8 cellular contexts compared by ENCODE assay signal in genomic region chr11:33735166-33735425, GRCh38. TPM values are rescaled to one million over a fixed set of nuclear protein-coding genes. Genes with fewer than 3 reads are reported as not detected.
A peak's percentile ranks its signal among the peaks of the same experiment; 100 is the strongest.
DNase-seq lines count a peak whose midpoint lies in the region; ATAC-seq and TF ChIP-seq lines count a peak whose summit lies in the region.

No MANE protein-coding gene starts in this region.

- TF ChIP-seq CTCF in OCI-LY1 (IDR thresholded peaks at IDR 0.05; ENCODE audit: low read length) = no peak
- TF ChIP-seq CTCF in endothelial cell (IDR thresholded peaks at IDR 0.05; ENCODE audit: unreplicated experiment) = no peak
- TF ChIP-seq CTCF in osteoblast (IDR thresholded peaks at IDR 0.05; ENCODE audit: extremely low read depth, low read depth, low read length) = no peak

- H3K36me3 ChIP-seq in OCI-LY1 (ENCODE audit: insufficient read depth, low read length) (peaks cover 15% of the 10 kb centered on the region), osteoblast (ENCODE audit: insufficient read depth, low read length) (peaks cover 39% of the 10 kb centered on the region)

- H3K4me3 ChIP-seq in OCI-LY1 (ENCODE audit: low read depth, low read length, poor library complexity, severe bottlenecking) (peak overlapping the region; percentile 72), osteoblast (ENCODE audit: insufficient read depth, low read length) (peak overlapping the region; percentile 93)

- peak overlapping the region; percentile 83 for H3K4me2 ChIP-seq in OCI-LY1 (ENCODE audit: low read length)
- H3K4me2 ChIP-seq in osteoblast (ENCODE audit: insufficient read depth, low read length) = peak overlapping the region; percentile 95

- peak overlapping the region; percentile 81 for H3K4me3 Mint-ChIP-seq in activated T-cell treated with anti-CD3 and anti-CD28 coated beads, Interleukin-2, amount 50 U/mL, for 24 hours
- peak overlapping the region; percentile 91 for H3K4me3 Mint-ChIP-seq in endothelial cell (ENCODE audit: unreplicated experiment)

- H3K36me3 Mint-ChIP-seq in activated T-cell treated with anti-CD3 and anti-CD28 coated beads, Interleukin-2, amount 50 U/mL, for 24 hours (ENCODE audit: low read depth) = peaks cover 9% of the 10 kb centered on the region
- H3K36me3 Mint-ChIP-seq in endothelial cell (ENCODE audit: low read depth, unreplicated experiment) = peaks cover 5% of the 10 kb centered on the region

- H2AFZ ChIP-seq in OCI-LY1 (ENCODE audit: low read length) = no peak overlapping the region
- H2AFZ ChIP-seq in osteoblast (ENCODE audit: low read length) = no peak overlapping the region

- H3K9me3 ChIP-seq in OCI-LY1 (ENCODE audit: low read length) (no peaks in the 10 kb centered on the region), osteoblast (ENCODE audit: low read depth, low read length) (no peaks in the 10 kb centered on the region)

- peak overlapping the region; percentile 73 for H3K9ac ChIP-seq in OCI-LY1 (ENCODE audit: low read length)

- peaks cover 21% of the 10 kb centered on the region for H3K79me2 ChIP-seq in OCI-LY1 (ENCODE audit: insufficient read depth, low read length)
- peaks cover 61% of the 10 kb centered on the region for H3K79me2 ChIP-seq in osteoblast (ENCODE audit: insufficient read depth, low read length)

- H3K27me3 Mint-ChIP-seq in activated T-cell treated with anti-CD3 and anti-CD28 coated beads, Interleukin-2, amount 50 U/mL, for 24 hours = peaks cover 11% of the 10 kb centered on the region
- H3K27me3 Mint-ChIP-seq in endothelial cell (ENCODE audit: unreplicated experiment) = no peaks in the 10 kb centered on the region

- H3K4me1 ChIP-seq in OCI-LY1 (ENCODE audit: insufficient read depth, low read length, severe bottlenecking) (peaks cover 44% of the 10 kb centered on the region), osteoblast (ENCODE audit: insufficient read depth, low read length) (peaks cover 49% of the 10 kb centered on the region)

- H3K27ac ChIP-seq in OCI-LY1 (ENCODE audit: low read depth, low read length, poor library complexity, severe bottlenecking) = peak overlapping the region; percentile 55
- peak overlapping the region; percentile 93 for H3K27ac ChIP-seq in osteoblast (ENCODE audit: low read depth, low read length)

- no peaks in the 10 kb centered on the region for H3K9me3 Mint-ChIP-seq in activated T-cell treated with anti-CD3 and anti-CD28 coated beads, Interleukin-2, amount 50 U/mL, for 24 hours
- no peaks in the 10 kb centered on the region for H3K9me3 Mint-ChIP-seq in endothelial cell (ENCODE audit: unreplicated experiment)

- H4K20me1 ChIP-seq in OCI-LY1 (ENCODE audit: insufficient read depth, low read length) (no peaks in the 10 kb centered on the region), osteoblast (ENCODE audit: insufficient read depth, low read length) (peaks cover 44% of the 10 kb centered on the region)

- DNase-seq in activated T-cell treated with anti-CD3 and anti-CD28 coated beads, Interleukin-2, amount 50 U/mL, for 24 hours = no peak
- no peak for DNase-seq in activated T-cell treated with anti-CD3 and anti-CD28 coated beads for 4 hours
- no peak for DNase-seq in endothelial cell (ENCODE audit: low spot score)
- DNase-seq in osteoblast (ENCODE audit: insufficient read length, low spot score, missing footprints) = no peak
- DNase-seq in inferior parietal cortex (ENCODE audit: extremely low spot score) = no peak

- H3F3A ChIP-seq in OCI-LY1 (ENCODE audit: insufficient read depth, low read length) = no peaks in the 10 kb centered on the region

- H3K4me1 Mint-ChIP-seq in activated T-cell treated with anti-CD3 and anti-CD28 coated beads, Interleukin-2, amount 50 U/mL, for 24 hours (ENCODE audit: low read depth) = peaks cover 50% of the 10 kb centered on the region
- H3K4me1 Mint-ChIP-seq in endothelial cell (ENCODE audit: unreplicated experiment) = peaks cover 17% of the 10 kb centered on the region

- peak overlapping the region; percentile 85 for H3K27ac Mint-ChIP-seq in activated T-cell treated with anti-CD3 and anti-CD28 coated beads, Interleukin-2, amount 50 U/mL, for 24 hours
- H3K27ac Mint-ChIP-seq in endothelial cell (ENCODE audit: unreplicated experiment) = no peak overlapping the region

- no peaks in the 10 kb centered on the region for H3K9me2 ChIP-seq in OCI-LY1 (ENCODE audit: low read depth, low read length)

- H3K27me3 ChIP-seq in OCI-LY1 (ENCODE audit: insufficient read depth, low read length) = no peaks in the 10 kb centered on the region
- H3K27me3 ChIP-seq in osteoblast (ENCODE audit: insufficient read depth, low read length) = no peaks in the 10 kb centered on the region

- ATAC-seq in HG02571 (IDR thresholded peaks at IDR 0.05; ENCODE audit: unreplicated experiment) (no peak), GM18519 (IDR thresholded peaks at IDR 0.05; ENCODE audit: low FRiP score, unreplicated experiment) (no peak)

RNA-seq across cellular contexts. Expression of gene CD59, which starts 1.1 kb away (rescaled TPM):
- total RNA-seq in endothelial cell (ENCODE audit: unreplicated experiment) (101 TPM), osteoblast (345 and 377 TPM in 2 replicates)

RNA-seq across cellular contexts. Expression of gene C11orf91, which starts 34.5 kb away (rescaled TPM):
- total RNA-seq in endothelial cell (ENCODE audit: unreplicated experiment) = not detected
- total RNA-seq in osteoblast = not detected in 2 replicates

RNA-seq across cellular contexts. Expression of gene FBXO3, which starts 39.2 kb away (rescaled TPM):
- total RNA-seq in endothelial cell (ENCODE audit: unreplicated experiment) (22.6 TPM), osteoblast (35.8 and 38.3 TPM in 2 replicates)
